23 cellular contexts compared by ENCODE assay signal in the genomic region with DNA sequence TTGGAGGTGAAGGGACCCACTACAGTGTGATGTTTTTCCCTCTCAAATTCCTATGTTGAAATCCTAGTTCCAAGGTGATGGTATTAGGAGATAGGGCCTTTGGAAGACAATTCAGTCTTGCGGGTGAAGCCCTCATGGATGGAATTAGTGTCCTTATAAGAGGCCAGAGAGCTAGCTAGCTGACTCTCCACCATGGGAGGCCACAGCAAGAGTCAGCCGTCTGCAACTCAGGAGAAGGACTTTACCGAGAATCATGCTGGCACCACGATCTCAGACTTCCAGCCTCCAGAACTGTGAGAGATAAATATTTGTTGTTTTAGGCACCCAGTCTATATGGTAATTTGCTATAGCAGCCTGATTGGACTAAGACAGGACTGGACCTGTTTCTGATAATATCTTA.
"Had no signal": no experiment of that assay in that cellular context is flagged by ENCODE, and none has a peak within 500 bp of the region (broad histone marks: within the 10 kb centered on the region; RNA-seq: fewer than 3 reads in every experiment).

No MANE protein-coding gene starts in this region.

- H3K4me3 ChIP-seq: stomach, suprapubic skin, testis, thoracic aorta, thyroid gland, tibial artery, tibial nerve, transverse colon, upper lobe of left lung, upper lobe of right lung, uterus, vagina had no signal

- H3K27ac ChIP-seq: stomach, suprapubic skin, testis, thoracic aorta, thyroid gland, tibial artery, tibial nerve, transverse colon, upper lobe of left lung, upper lobe of right lung, uterus, vagina had no signal

- H3K9me3 ChIP-seq: stomach, suprapubic skin, testis, thoracic aorta, thyroid gland, tibial artery, tibial nerve, transverse colon, upper lobe of left lung, upper lobe of right lung, uterus, vagina had no signal

- H3K36me3 ChIP-seq: stomach, suprapubic skin, thoracic aorta, thyroid gland, tibial artery, tibial nerve, transverse colon, upper lobe of left lung, upper lobe of right lung, uterus, vagina had no signal

- DNase-seq: stimulated activated CD4-positive, alpha-beta T cell treated with anti-CD3 and anti-CD28 coated beads, Interleukin-2, amount 100 ng/mL, for 48 hours; stimulated activated CD4-positive, alpha-beta T cell treated with anti-CD3 and anti-CD28 coated beads, Interleukin-4, amount 100 ng/mL, for 1 hour; stimulated activated CD4-positive, alpha-beta T cell treated with anti-CD3 and anti-CD28 coated beads, Interleukin-4, amount 100 ng/mL, for 24 hours; stimulated activated CD4-positive, alpha-beta T cell treated with anti-CD3 and anti-CD28 coated beads, Interleukin-4, amount 100 ng/mL, for 4 hours; stimulated activated CD8-positive, alpha-beta memory T cell treated with anti-CD3 and anti-CD28 coated beads, Interleukin-4, amount 100 ng/mL, for 48 hours; stimulated activated naive B cell treated with anti-CD40 and anti-IgM and Interleukin-4, amounts not matched to agents 10 μg/mL and 1 μg/mL and 100 μg/mL, for 72 hours; stimulated activated naive CD4-positive, alpha-beta T cell; stimulated activated naive CD4-positive, alpha-beta T cell treated with Interleukin-2 at 50 U/mL for 16 hours; stimulated activated naive CD8-positive, alpha-beta T cell treated with anti-CD3 and anti-CD28 coated beads, Interleukin-15, amount 100 ng/mL, for 72 hours; stimulated activated naive CD8-positive, alpha-beta T cell treated with anti-CD3 and anti-CD28 coated beads, Interleukin-15, Interleukin-2, amounts not matched to agents 100 U/mL and 50 U/mL, for 24 hours; stomach; substantia nigra; testis; thyroid gland; tibial artery; transverse colon; upper lobe of left lung; upper lobe of right lung; uterus had no signal

- H3K27me3 ChIP-seq: stomach, testis, thyroid gland, tibial artery, tibial nerve, transverse colon, upper lobe of left lung, upper lobe of right lung, uterus, vagina had no signal

- H3K4me1 ChIP-seq: stomach, suprapubic skin, testis, thyroid gland, tibial artery, tibial nerve, transverse colon, upper lobe of left lung, upper lobe of right lung, uterus, vagina had no signal
